Comparison of ENCODE assay signal across 10 cellular contexts in genomic region chr1:21090460-21090859, GRCh38.
A peak's percentile ranks its signal among the peaks of the same experiment; 100 is the strongest.
DNase-seq lines count a peak whose midpoint lies in the region; TF ChIP-seq lines count a peak whose summit lies in the region.
"Had no signal": no experiment of that assay in that cellular context is flagged by ENCODE, and none has a peak within 500 bp of the region (broad histone marks: within the 10 kb centered on the region; RNA-seq: fewer than 3 reads in every experiment).

No MANE protein-coding gene starts in this region.

- H3K4me3 ChIP-seq in HEK293 (ENCODE audit: low read depth, low read length): no peak overlapping the region
- H3K4me3 ChIP-seq in SK-N-MC: no peak overlapping the region
- no peak overlapping the region for H3K4me3 ChIP-seq in fibroblast of mammary gland (ENCODE audit: control insufficient read depth, low read depth, low read length)
- H3K4me3 ChIP-seq in smooth muscle cell: no peak overlapping the region
- H3K4me3 ChIP-seq in lower leg skin (ENCODE audit: low read depth, poor library complexity, severe bottlenecking): no peak overlapping the region
- H3K4me3 ChIP-seq: tibial nerve had no signal

- POLR2A ChIA-PET in HEK293 (lab: Yijun Ruan, JAX): no interaction called here

- H3K27me3 ChIP-seq in smooth muscle cell (ENCODE audit: low read depth): no peaks in the 10 kb centered on the region
- H3K27me3 ChIP-seq: tibial nerve had no signal

- H3K36me3 ChIP-seq in HEK293 (ENCODE audit: control insufficient read depth in 2 of 2, insufficient read depth in 1 of 2, low read length in 2 of 2): peaks cover 22 to 25% of the 10 kb centered on the region in 2 experiments
- peaks cover 28% of the 10 kb centered on the region; the same call in 1 of the 2 replicates for H3K36me3 ChIP-seq in SK-N-MC (ENCODE audit: insufficient read depth, low read length)
- no peaks in the 10 kb centered on the region for H3K36me3 ChIP-seq in smooth muscle cell (ENCODE audit: low read depth)

- peaks cover 48% of the 10 kb centered on the region for H3K79me2 ChIP-seq in smooth muscle cell (ENCODE audit: low read depth)

- TF ChIP-seq CTCF in HEK293 (tag by site-specific recombination; IDR thresholded peaks at IDR 0.05): no peak
- TF ChIP-seq CTCF in fibroblast of mammary gland (conservative IDR thresholded peaks at IDR 0.05; ENCODE audit: control insufficient read depth, insufficient read depth, low read depth, low read length): no peak
- TF ChIP-seq CTCF in smooth muscle cell (IDR thresholded peaks at IDR 0.05; ENCODE audit: borderline replicate concordance, insufficient read depth, poor library complexity, severe bottlenecking): no peak
- no peak for TF ChIP-seq CTCF in lower leg skin (IDR thresholded peaks at IDR 0.05)

- H3K4me1 ChIP-seq in HEK293 (ENCODE audit: control insufficient read depth, insufficient read depth, low read length) (peaks cover 7% of the 10 kb centered on the region; the same call in 1 of the 2 replicates), smooth muscle cell (ENCODE audit: low read depth) (no peaks in the 10 kb centered on the region)

- CTCF ChIA-PET in HEK293 (lab: Yijun Ruan, JAX): no interaction called here

- no peak overlapping the region for H3K27ac ChIP-seq in HEK293 (ENCODE audit: extremely low read depth, low read depth, low read length)
- peak overlapping the region; percentile 70 for H3K27ac ChIP-seq in SK-N-MC
- H3K27ac ChIP-seq in smooth muscle cell (ENCODE audit: low read depth): peak overlapping the region; percentile 89

- no peak overlapping the region for H2AFZ ChIP-seq in smooth muscle cell (ENCODE audit: low read depth)

- no peak for DNase-seq in SK-N-MC (ENCODE audit: low read depth, low spot score)
- DNase-seq in fibroblast of mammary gland (ENCODE audit: low read depth): peak; percentile 12
- DNase-seq in smooth muscle cell (lab: John Stamatoyannopoulos, UW; ENCODE audit: unreplicated experiment): no peak
- DNase-seq in lower leg skin (ENCODE audit: low spot score in 2 of 2): no peak
- no peak for DNase-seq in 8988T
- no peak for DNase-seq in stimulated activated CD4-positive, alpha-beta T cell treated with anti-CD3 and anti-CD28 coated beads, Interleukin-2, amount 100 ng/mL, for 48 hours
- DNase-seq in inferior parietal cortex (ENCODE audit: extremely low spot score): no peak
- DNase-seq: NCI-H524 treated with DMSO at 0.1 percent for 48 hours had no signal

- H3K9me3 ChIP-seq in HEK293 (ENCODE audit: control insufficient read depth, insufficient read depth, low read depth, low read length): no peaks in the 10 kb centered on the region
- no peaks in the 10 kb centered on the region for H3K9me3 ChIP-seq in SK-N-MC (ENCODE audit: low read depth, low read length)
- no peaks in the 10 kb centered on the region for H3K9me3 ChIP-seq in smooth muscle cell (replicated peaks; ENCODE audit: low read depth)
- H3K9me3 ChIP-seq: tibial nerve had no signal

- no peak for TF ChIP-seq POLR2A in lower leg skin (IDR thresholded peaks at IDR 0.05)

- WGBS in smooth muscle cell (ENCODE audit: low lambda C conversion rate): 61% methylated on average over 1 of the region's 1 CpG
- 9 to 10% methylated on average over 1 of the region's 1 CpG for WGBS in lower leg skin, 2 donors

- no peaks in the 10 kb centered on the region for H3F3A ChIP-seq in smooth muscle cell (ENCODE audit: low read depth)

- H3K9ac ChIP-seq in SK-N-MC (ENCODE audit: insufficient read length): peak overlapping the region; percentile 47
- H3K9ac ChIP-seq in smooth muscle cell (ENCODE audit: low read depth): peak overlapping the region; percentile 10

- intact Hi-C loops in lower leg skin (cut with DNase I; ENCODE audit: low total_unique reads): no loop called here

- H3K4me2 ChIP-seq in smooth muscle cell: peak overlapping the region; percentile 44

- peaks cover 25% of the 10 kb centered on the region for H4K20me1 ChIP-seq in smooth muscle cell (ENCODE audit: low read depth)

TF ChIP-seq in HEK293, 187 proteins besides CTCF, POLR2A, EP300 and RAD21:
- no peak for TF ChIP-seq ZNF426 (tag by site-specific recombination; IDR thresholded peaks at IDR 0.05)
- TF ChIP-seq ZNF658 (tag by site-specific recombination; IDR thresholded peaks at IDR 0.05): no peak
- peak; percentile 58 for TF ChIP-seq PRDM6 (tag by site-specific recombination; IDR thresholded peaks at IDR 0.05)
